ENCODE assay signal across 9 cellular contexts in the genomic region with DNA sequence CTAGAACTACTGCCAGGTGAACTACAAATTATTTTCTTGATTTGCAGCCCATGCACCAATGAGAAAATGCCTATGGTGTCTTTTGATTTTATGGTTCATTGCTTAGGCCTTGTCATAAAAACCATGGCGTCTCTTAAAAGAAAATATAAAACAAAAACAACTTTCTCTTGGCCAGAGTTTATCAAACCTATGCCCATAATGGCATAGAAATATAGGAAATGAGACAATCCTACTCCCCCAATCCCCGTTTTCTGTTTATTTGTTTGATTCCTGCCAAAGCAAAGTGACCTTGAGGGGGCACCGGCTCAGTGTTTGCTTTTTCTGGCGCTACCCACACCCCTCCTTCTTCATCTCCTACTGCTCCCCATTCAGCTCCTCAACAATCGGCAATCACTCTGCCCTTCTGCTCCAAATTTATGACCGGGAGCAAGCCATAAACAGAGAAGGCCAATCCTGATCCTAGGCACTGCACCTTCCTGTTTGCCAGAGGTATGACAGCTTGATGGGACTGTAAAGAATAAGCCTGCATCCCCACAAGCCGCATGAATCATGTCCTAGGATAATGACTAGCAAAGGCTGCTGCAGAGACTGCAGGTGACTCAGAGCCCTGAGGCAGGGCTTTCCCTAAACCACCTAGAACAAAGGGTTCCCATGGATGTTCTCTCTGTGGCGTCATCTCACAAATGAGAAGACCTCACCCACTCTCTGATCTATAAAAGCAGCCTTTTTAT.
DNase-seq lines count a peak whose midpoint lies in the region; ATAC-seq and TF ChIP-seq lines count a peak whose summit lies in the region.
"Had no signal": no experiment of that assay in that cellular context is flagged by ENCODE, and none has a peak within 500 bp of the region (broad histone marks: within the 10 kb centered on the region; RNA-seq: fewer than 3 reads in every experiment).

No MANE protein-coding gene starts in this region.

- 40% methylated on average over 7 of the region's 8 CpGs for WGBS in mesenchymal stem cell

- no peak for TF ChIP-seq CTCF in cardiac fibroblast (IDR thresholded peaks at IDR 0.05; ENCODE audit: low read depth, low read length)
- TF ChIP-seq CTCF in vagina (IDR thresholded peaks at IDR 0.05) = no peak

- no peak overlapping the region for H2AFZ ChIP-seq in mesenchymal stem cell (ENCODE audit: low read depth, low read length)

- no peak overlapping the region for H3K4me3 ChIP-seq in cardiac fibroblast (replicated peaks in 1 of 2; ENCODE audit: low read depth in 2 of 2, low read length in 2 of 2)
- H3K4me3 ChIP-seq in mesenchymal stem cell (ENCODE audit: insufficient read depth in 1 of 2, low read depth in 1 of 2, low read length in 2 of 2) = no peak overlapping the region
- no peak overlapping the region for H3K4me3 ChIP-seq in vagina

- intact Hi-C loops in vagina (cut with DNase I) = no loop called here

- H3K27ac Mint-ChIP-seq in activated naive CD4-positive, alpha-beta T cell treated with anti-CD3 and anti-CD28 coated beads, Interleukin-2, amount 50 U/mL, for 72 hours = no peak overlapping the region

- no peak overlapping the region for H2AK5ac ChIP-seq in mesenchymal stem cell (ENCODE audit: low read length, severe bottlenecking)

- no peak overlapping the region for H2BK12ac ChIP-seq in mesenchymal stem cell (ENCODE audit: low read length in 2 of 2)

- peak; percentile 84 for DNase-seq in COLO668 (lab: John Stamatoyannopoulos, UW; ENCODE audit: unreplicated experiment)
- DNase-seq in NCI-H1417 (lab: John Stamatoyannopoulos, UW) = peak in 2 of 3 experiments; percentile 73 to 89
- DNase-seq in cardiac fibroblast (ENCODE audit: low read depth in 2 of 2) = peak; percentile 1 to 97
- peak; percentile 51 for DNase-seq in mesenchymal stem cell
- no peak for DNase-seq in NCI-H2029 treated with DMSO at 0.1 percent for 48 hours (lab: John Stamatoyannopoulos, UW)
- no peak for DNase-seq in activated naive CD4-positive, alpha-beta T cell treated with anti-CD3 and anti-CD28 coated beads, Interleukin-2, amount 50 U/mL, for 72 hours (ENCODE audit: low spot score in 2 of 2)
- DNase-seq in AML-193 (lab: John Stamatoyannopoulos, UW) = no peak
- DNase-seq in vagina (ENCODE audit: extremely low spot score in 2 of 2) = no peak
- DNase-seq: effector CD4-positive, alpha-beta T cell had no signal

- H2BK5ac ChIP-seq in mesenchymal stem cell (ENCODE audit: low read depth, low read length, poor library complexity, severe bottlenecking) = no peak overlapping the region

- H3K4me2 ChIP-seq in mesenchymal stem cell (ENCODE audit: low read length, poor library complexity, severe bottlenecking) = no peak overlapping the region

- H3K14ac ChIP-seq in mesenchymal stem cell (ENCODE audit: low read length in 2 of 2) = no peak overlapping the region

- H3K9me3 Mint-ChIP-seq in activated naive CD4-positive, alpha-beta T cell treated with anti-CD3 and anti-CD28 coated beads, Interleukin-2, amount 50 U/mL, for 72 hours = peaks cover 15 to 20% of the 10 kb centered on the region in 2 donors

- no peak overlapping the region for H4K8ac ChIP-seq in mesenchymal stem cell (ENCODE audit: low read length)

- no peak overlapping the region for H3K23ac ChIP-seq in mesenchymal stem cell (ENCODE audit: low read length in 2 of 2)

- H3K18ac ChIP-seq in mesenchymal stem cell (ENCODE audit: low read depth in 1 of 2, low read length in 2 of 2) = no peak overlapping the region

- H3K27ac ChIP-seq in mesenchymal stem cell (ENCODE audit: low read length, poor library complexity, severe bottlenecking) (no peak overlapping the region), vagina (no peak overlapping the region)

- H3K27me3 ChIP-seq in mesenchymal stem cell (ENCODE audit: control insufficient read depth in 1 of 2, insufficient read depth in 1 of 2, low read length in 2 of 2) (no peaks in the 10 kb centered on the region), vagina (no peaks in the 10 kb centered on the region)

- no peak for TF ChIP-seq POLR2A in vagina (IDR thresholded peaks at IDR 0.05)

- H3K9ac ChIP-seq in mesenchymal stem cell (ENCODE audit: low read length) = no peak overlapping the region

- H2BK120ac ChIP-seq in mesenchymal stem cell (ENCODE audit: low read depth, low read length) = no peak overlapping the region

- H3K9me3 ChIP-seq in mesenchymal stem cell (ENCODE audit: control insufficient read depth, low read length) = peaks cover 6% of the 10 kb centered on the region
- no peaks in the 10 kb centered on the region for H3K9me3 ChIP-seq in vagina

- no peaks in the 10 kb centered on the region for H3K79me1 ChIP-seq in mesenchymal stem cell (replicated peaks; ENCODE audit: low read length, poor library complexity, severe bottlenecking)

- no peak overlapping the region for H3K4ac ChIP-seq in mesenchymal stem cell (ENCODE audit: low read depth in 1 of 2, low read length in 2 of 2)

- peaks cover 2% of the 10 kb centered on the region for H3K4me1 ChIP-seq in mesenchymal stem cell (ENCODE audit: control insufficient read depth, insufficient read depth, low read depth, low read length)
- H3K4me1 ChIP-seq in vagina = no peaks in the 10 kb centered on the region

- H3K36me3 ChIP-seq in mesenchymal stem cell (ENCODE audit: control insufficient read depth in 1 of 2, insufficient read depth in 2 of 2, low read depth in 1 of 2, low read length in 2 of 2) (no peaks in the 10 kb centered on the region), vagina (no peaks in the 10 kb centered on the region)

- ATAC-seq in activated naive CD4-positive, alpha-beta T cell treated with anti-CD3 and anti-CD28 coated beads, Interleukin-2, amount 50 U/mL, for 72 hours = no peak

- H2BK15ac ChIP-seq in mesenchymal stem cell (ENCODE audit: low read depth, poor library complexity, severe bottlenecking) = no peak overlapping the region

- H3K36me3 Mint-ChIP-seq in activated naive CD4-positive, alpha-beta T cell treated with anti-CD3 and anti-CD28 coated beads, Interleukin-2, amount 50 U/mL, for 72 hours = peaks cover 0 to 8% of the 10 kb centered on the region in 2 donors

- H4K91ac ChIP-seq in mesenchymal stem cell (ENCODE audit: low read length) = no peak overlapping the region

Comparison
In these comparisons a context has a peak if more than half of its experiments do, and no peak if none do; other contexts are left out.
1. DNase-seq: peak in COLO668 (single experiment), NCI-H1417 (2 of 3), cardiac fibroblast (2 of 2) and mesenchymal stem cell (single experiment); none in NCI-H2029 treated with DMSO at 0.1 percent for 48 hours (single experiment), activated naive CD4-positive, alpha-beta T cell treated with anti-CD3 and anti-CD28 coated beads, Interleukin-2, amount 50 U/mL, for 72 hours (0 of 2), AML-193 (0 of 2) and vagina (0 of 2).